In the genomic region with DNA sequence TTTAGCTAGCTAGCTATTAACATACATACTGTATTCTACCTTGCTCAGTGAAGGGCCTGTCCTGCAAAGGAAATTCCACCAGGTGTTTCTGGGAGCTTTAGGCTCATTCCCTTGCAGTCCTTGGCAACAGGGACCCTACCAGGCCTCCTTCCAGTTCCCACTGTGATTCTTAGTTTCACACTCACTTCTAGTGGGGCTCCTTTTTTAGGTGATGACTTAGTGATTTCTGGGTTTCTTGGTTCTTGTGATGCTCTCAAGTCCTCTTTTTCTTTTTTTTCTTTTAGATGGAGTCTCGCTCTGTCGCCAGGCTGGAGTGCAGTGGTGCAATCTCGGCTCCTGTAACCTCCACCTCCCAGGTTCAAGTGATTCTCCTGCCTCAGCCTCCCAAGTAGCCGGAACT, we compare ENCODE assay signal across 16 cellular contexts. TPM values are rescaled to one million over a fixed set of nuclear protein-coding genes. Genes with fewer than 3 reads are reported as not detected.
A peak's percentile ranks its signal among the peaks of the same experiment; 100 is the strongest.
DNase-seq lines count a peak whose midpoint lies in the region; ATAC-seq and TF ChIP-seq lines count a peak whose summit lies in the region.
"Had no signal": no experiment of that assay in that cellular context is flagged by ENCODE, and none has a peak within 500 bp of the region (broad histone marks: within the 10 kb centered on the region; RNA-seq: fewer than 3 reads in every experiment).

No MANE protein-coding gene starts in this region.

- H4K8ac ChIP-seq in H9 (replicated peaks; ENCODE audit: insufficient read length, low read depth, low read length) (no peak overlapping the region), mesendoderm (ENCODE audit: low read depth, low read length) (no peak overlapping the region)

- no peaks in the 10 kb centered on the region for H3K36me3 ChIP-seq in mesendoderm (ENCODE audit: control insufficient read depth, insufficient read depth, low read length)

- no peak overlapping the region for H3K4me2 ChIP-seq in H9 (ENCODE audit: insufficient read depth, insufficient read length, low read length)
- H3K4me2 ChIP-seq in mesendoderm (ENCODE audit: low read length) = no peak overlapping the region

- intact Hi-C loops in right cardiac atrium (cut with DNase I) = no loop called here

- H3K4me1 ChIP-seq in H9 (ENCODE audit: insufficient read depth, low read length) = peaks cover 2% of the 10 kb centered on the region; the same call in 1 of the 2 replicates
- H3K4me1 ChIP-seq in mesendoderm (ENCODE audit: control insufficient read depth, low read depth, low read length) = no peaks in the 10 kb centered on the region
- no peaks in the 10 kb centered on the region for H3K4me1 ChIP-seq in right cardiac atrium (ENCODE audit: control insufficient read depth, insufficient read depth, low read length)

- no peak overlapping the region for H2BK5ac ChIP-seq in H9 (ENCODE audit: insufficient read length, low read length)
- H2BK5ac ChIP-seq in mesendoderm (ENCODE audit: low read length) = no peak overlapping the region

- no peak overlapping the region for H3K23ac ChIP-seq in H9 (ENCODE audit: insufficient read length, low read depth, low read length)
- H3K23ac ChIP-seq in mesendoderm (ENCODE audit: low read length) = no peak overlapping the region

- no peaks in the 10 kb centered on the region for H3K27me3 ChIP-seq in H9 (ENCODE audit: insufficient read depth, low read length)
- no peaks in the 10 kb centered on the region for H3K27me3 ChIP-seq in mesendoderm (ENCODE audit: insufficient read depth, low read length, poor library complexity)
- no peaks in the 10 kb centered on the region for H3K27me3 ChIP-seq in right cardiac atrium (ENCODE audit: control insufficient read depth, insufficient read depth)

- peaks cover 9 to 13% of the 10 kb centered on the region in 2 experiments for H3K4me1 Mint-ChIP-seq in H9
- H3K4me1 Mint-ChIP-seq in WTC11 = peaks cover 14% of the 10 kb centered on the region
- H3K4me1 Mint-ChIP-seq in T-cell = peaks cover 7 to 11% (median 9%) of the 10 kb centered on the region in 3 donors

- H3K79me1 ChIP-seq in H9 (ENCODE audit: insufficient read depth, low read depth, low read length, poor library complexity, severe bottlenecking) (no peaks in the 10 kb centered on the region), mesendoderm (ENCODE audit: low read length) (no peaks in the 10 kb centered on the region)

- no peak overlapping the region for H3K14ac ChIP-seq in H9 (ENCODE audit: insufficient read depth, low read length)

- H3K4me3 ChIP-seq in mesendoderm (ENCODE audit: low read length) = no peak overlapping the region
- no peak overlapping the region for H3K4me3 ChIP-seq in right cardiac atrium (ENCODE audit: low read length)

- H3K18ac ChIP-seq in H9 (ENCODE audit: insufficient read length, low read depth, low read length) (no peak overlapping the region), mesendoderm (ENCODE audit: low read length) (no peak overlapping the region)

- no peak overlapping the region for H2BK20ac ChIP-seq in H9 (ENCODE audit: low read depth, low read length, poor library complexity, severe bottlenecking)

- peaks cover 0 to 5% (median 4%) of the 10 kb centered on the region in 3 experiments; a peak in 4 of 7 replicates for H3K36me3 Mint-ChIP-seq in H9 (ENCODE audit: insufficient read depth in 1 of 3, low read depth in 3 of 3)
- H3K36me3 Mint-ChIP-seq in WTC11 = 0 out of 2 replicates have a peak, but pooled peaks cover 3% of the 10 kb centered on the region
- peaks cover 21% of the 10 kb centered on the region for H3K36me3 Mint-ChIP-seq in T-cell

- H3K9ac ChIP-seq in H9 (ENCODE audit: extremely low read depth, insufficient read length, low read length) = no peak overlapping the region
- H3K9ac ChIP-seq in mesendoderm (ENCODE audit: low read length) = no peak overlapping the region

- H3K27ac Mint-ChIP-seq in H9 (peak overlapping the region in 2 of 3 experiments; percentile 70 to 97; a peak in 2 of 7 replicates), WTC11 (0 out of 2 replicates have a peak overlapping the region, but pooled peaks have one; percentile 41), T-cell (no peak overlapping the region)
- H3K27ac Mint-ChIP-seq: HFFc6 had no signal

- no peaks in the 10 kb centered on the region for H3K9me3 ChIP-seq in H9 (ENCODE audit: control insufficient read depth, low read depth, low read length)
- H3K9me3 ChIP-seq in right cardiac atrium (ENCODE audit: control insufficient read depth, low read length) = no peaks in the 10 kb centered on the region

- no peaks in the 10 kb centered on the region for H3K23me2 ChIP-seq in H9 (ENCODE audit: insufficient read length, low read depth, low read length, poor library complexity, severe bottlenecking)

- H2BK12ac ChIP-seq in H9 (ENCODE audit: insufficient read length, low read depth, low read length) = no peak overlapping the region

- H3K27me3 Mint-ChIP-seq in H9 (ENCODE audit: low read depth) (no peaks in the 10 kb centered on the region), WTC11 (ENCODE audit: low read depth) (no peaks in the 10 kb centered on the region), T-cell (no peaks in the 10 kb centered on the region)
- H3K27me3 Mint-ChIP-seq: CD4-positive, alpha-beta memory T cell had no signal

- H4K91ac ChIP-seq in H9 (ENCODE audit: insufficient read length, low read depth, low read length) = no peak overlapping the region

- H2BK120ac ChIP-seq in H9 (ENCODE audit: low read depth, low read length, poor library complexity, severe bottlenecking) (no peak overlapping the region), mesendoderm (ENCODE audit: low read depth, low read length) (no peak overlapping the region)

- H4K5ac ChIP-seq in H9 (ENCODE audit: insufficient read length, low read depth, low read length) = no peak overlapping the region
- H4K5ac ChIP-seq in mesendoderm (ENCODE audit: low read length) = no peak overlapping the region

- H3K9me3 Mint-ChIP-seq in H9 (no peaks in the 10 kb centered on the region), WTC11 (no peaks in the 10 kb centered on the region), T-cell (no peaks in the 10 kb centered on the region)
- H3K9me3 Mint-ChIP-seq: CD4-positive, alpha-beta memory T cell; HFFc6 had no signal

- no peak overlapping the region for H2BK15ac ChIP-seq in H9 (ENCODE audit: low read depth, low read length)
- H2BK15ac ChIP-seq in mesendoderm (replicated peaks; ENCODE audit: low read depth) = no peak overlapping the region

- H3K4ac ChIP-seq in H9 (ENCODE audit: low read depth, low read length) = no peak overlapping the region
- no peak overlapping the region for H3K4ac ChIP-seq in mesendoderm (ENCODE audit: low read depth, low read length)

- no peak overlapping the region for H3K4me3 Mint-ChIP-seq in H9
- no peak overlapping the region for H3K4me3 Mint-ChIP-seq in WTC11
- H3K4me3 Mint-ChIP-seq in T-cell = no peak overlapping the region
- H3K4me3 Mint-ChIP-seq: CD4-positive, alpha-beta memory T cell; HFFc6 had no signal

- DNase-seq in H9 = no peak
- no peak for DNase-seq in WTC11 (ENCODE audit: low spot score)
- peak; percentile 16 for DNase-seq in mesendoderm
- DNase-seq in NCI-H526 (lab: John Stamatoyannopoulos, UW) = no peak
- DNase-seq in T-cell = no peak
- DNase-seq in right cardiac atrium = no peak
- DNase-seq: C1 segment of cervical spinal cord; Calu3; CD4-positive, alpha-beta memory T cell; COR-L47; DMS53; DMS79 treated with DMSO at 0.1 percent for 48 hours; GF-D8; H7; HFFc6 had no signal

- H3T11ph ChIP-seq in H9 (ENCODE audit: low read length) = no peak overlapping the region

- no peaks in the 10 kb centered on the region for H4K20me1 ChIP-seq in H9 (ENCODE audit: control insufficient read depth, insufficient read depth, insufficient read length)

- no peak for TF ChIP-seq CTCF in H9 (conservative IDR thresholded peaks at IDR 0.05)
- TF ChIP-seq CTCF in WTC11 (IDR thresholded peaks at IDR 0.05) = no peak

- WGBS in H9 (ENCODE audit: extremely low coverage, insufficient read length, low lambda C conversion rate) = no CpG with 5 or more reads among the region's 4 CpGs
- no CpG with 5 or more reads among the region's 4 CpGs for whole genome bisulfite sequencing in mesendoderm (ENCODE audit: extremely low coverage, insufficient coverage, low lambda C conversion rate)
- 97% methylated on average over 4 of the region's 4 CpGs for WGBS in right cardiac atrium

- CTCF ChIA-PET in WTC11 (lab: Charles Lee) (no interaction called here), T-cell (lab: Charles Lee) (no interaction called here)

- H3K79me2 ChIP-seq in H9 (ENCODE audit: insufficient read depth, low read length) (no peaks in the 10 kb centered on the region; the same call in 1 of the 2 replicates), mesendoderm (ENCODE audit: control insufficient read depth, insufficient read depth, low read length) (no peaks in the 10 kb centered on the region)

- ATAC-seq in WTC11 (no peak), T-cell (replicated peaks in 1 of 4) (no peak), right cardiac atrium (no peak)
- ATAC-seq: HCT116 had no signal

- H2AFZ ChIP-seq in H9 (ENCODE audit: low read length) = no peak overlapping the region

- H3K27ac ChIP-seq in H9 (ENCODE audit: insufficient read length, low read depth, low read length) (no peak overlapping the region), mesendoderm (ENCODE audit: low read depth, low read length) (no peak overlapping the region), right cardiac atrium (ENCODE audit: low read length) (no peak overlapping the region)

- H2AK5ac ChIP-seq in H9 (ENCODE audit: insufficient read length, low read length) = no peak overlapping the region
- no peak overlapping the region for H2AK5ac ChIP-seq in mesendoderm (ENCODE audit: low read length)

- H3K56ac ChIP-seq in H9 (ENCODE audit: insufficient read length, low read depth, low read length) = no peak overlapping the region
- no peak overlapping the region for H3K56ac ChIP-seq in mesendoderm (ENCODE audit: low read length)

- POLR2A ChIA-PET in WTC11 (lab: Charles Lee) = interaction anchor here (0.6 kb wide), 1 partner anchor 10 kb away, joined by 6 read pairs; a partner anchor contains a TSS
- POLR2A ChIA-PET in T-cell (lab: Charles Lee) = no interaction called here

TF ChIP-seq in WTC11, 78 proteins besides CTCF, POLR2A, EP300 and RAD21 (continues in another document):
- TF ChIP-seq ETV6 (CRISPR knock-in tag; IDR thresholded peaks at IDR 0.05) = no peak

RNA-seq across cellular contexts. Expression of a gene that starts 10.4 kb away (rescaled TPM):
- total RNA-seq in H9 (2021) (49.5 and 52.1 TPM in 2 replicates), WTC11 (2021) (37.1 to 40.8 TPM (median 40.4 TPM) in 3 replicates), T-cell (10 to 100 TPM; 18.4 to 31.4 (median 21.5) TPM), right cardiac atrium (10 to 100 TPM; 45.9 to 57.9 (median 50.0) TPM)
- polyA plus RNA-seq in mesendoderm (2013, experiment 1 of 2) = 31.7 TPM
- polyA plus RNA-seq in mesendoderm (2013, experiment 2 of 2) = 30.9 TPM
- polyA plus RNA-seq in right cardiac atrium = 16.8 TPM

RNA-seq across cellular contexts. Expression of a gene that starts 11.1 kb away (rescaled TPM):
- total RNA-seq in H9 (2021) (11.3 and 13.7 TPM in 2 replicates), WTC11 (2021) (5.5 to 7.0 TPM (median 6.2 TPM) in 3 replicates), T-cell (10 to 100 TPM; 12.7 to 16.5 (median 14.7) TPM), right cardiac atrium (10 to 100 TPM in 1 of 4 donors, 1 to 10 TPM in 3; 8.1 to 10.9 (median 9.2) TPM)
- 10.3 TPM for polyA plus RNA-seq in mesendoderm (2013, experiment 1 of 2)
- polyA plus RNA-seq in mesendoderm (2013, experiment 2 of 2) = 9.5 TPM
- 11.5 TPM for polyA plus RNA-seq in right cardiac atrium

Comparison
In these comparisons a context has a peak if more than half of its experiments do, and no peak if none do; other contexts are left out.
1. H3K27ac Mint-ChIP-seq: peak in H9 (2 of 3) and WTC11 (single experiment); none in T-cell (0 of 2).